Comparison of ENCODE assay signal across 27 cellular contexts in the genomic region with DNA sequence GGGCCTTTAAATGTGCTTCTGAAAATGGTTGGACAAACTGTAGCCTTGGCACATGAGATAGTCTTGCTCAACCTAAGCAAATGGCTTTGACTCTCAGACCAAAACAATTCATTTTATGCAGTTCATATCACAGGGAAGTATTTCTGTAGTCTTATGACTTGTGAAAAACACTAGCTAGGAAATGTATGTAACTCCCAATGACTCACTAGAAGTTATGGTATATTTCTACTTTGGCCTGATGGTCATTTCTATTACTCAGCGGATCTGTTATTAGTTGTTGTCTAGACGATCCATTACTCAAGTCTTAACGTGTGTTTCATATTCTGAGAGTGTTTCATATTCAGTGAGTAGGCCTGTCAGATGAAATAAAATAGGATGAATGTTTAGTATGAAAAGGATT.
"Had no signal": no experiment of that assay in that cellular context is flagged by ENCODE, and none has a peak within 500 bp of the region (broad histone marks: within the 10 kb centered on the region; RNA-seq: fewer than 3 reads in every experiment).

No MANE protein-coding gene starts in this region.

- H3K36me3 ChIP-seq: ascending aorta, SJSA1 had no signal

- DNase-seq: activated CD4-positive, alpha-beta T cell treated with anti-CD3 and anti-CD28 coated beads for 36 hours; activated CD4-positive, alpha-beta T cell treated with anti-CD3 and anti-CD28 coated beads, Interleukin-2, amount 10 ng/mL, durations not matched to agents 7 days and 5 days; activated CD4-positive, alpha-beta T cell treated with anti-CD3 and anti-CD28 coated beads, Interleukin-2, amount 50 U/mL, for 48 hours; activated CD8-positive, alpha-beta T cell treated with anti-CD3 and anti-CD28 coated beads, Interleukin-2, amount 10 ng/mL, durations not matched to agents 7 days and 5 days; activated gamma-delta T cell; activated naive CD4-positive, alpha-beta T cell treated with Interleukin-2 at 50 U/mL for 16 hours; activated naive CD8-positive, alpha-beta T cell treated with anti-CD3 and anti-CD28 coated beads, Interleukin-2, amount 10 ng/mL, durations not matched to agents 7 days and 5 days; activated T-cell treated with anti-CD3 and anti-CD28 coated beads, Interleukin-2, amount 50 U/mL, for 24 hours; amygdala; caudate nucleus; cerebellar nuclear complex; NCI-H1105; NCI-H1436; NCI-H1694; NCI-H1930; NCI-H2081 treated with DMSO at 0.1 percent for 48 hours; NCI-H226; NCI-H524 treated with DMSO at 0.1 percent for 48 hours; PC-9; SHP77 treated with DMSO at 0.1 percent for 48 hours; SK-N-SH had no signal

- FAIRE-seq: RCC 7860, TTC549 had no signal

- H3K27me3 ChIP-seq: ascending aorta, SJSA1 had no signal

- ATAC-seq: activated CD4-positive, alpha-beta T cell treated with anti-CD3 and anti-CD28 coated beads for 36 hours; activated CD4-positive, CD25-positive, alpha-beta regulatory T cell treated with anti-CD3 and anti-CD28 coated beads, Interleukin-2, amount 50 U/mL, for 24 hours; activated CD8-positive, alpha-beta T cell treated with anti-CD3 and anti-CD28 coated beads, Interleukin-2, amount 10 ng/mL, durations not matched to agents 7 days and 5 days; WTC11 had no signal

- H3K4me1 ChIP-seq: ascending aorta, SJSA1 had no signal

- H3K27ac ChIP-seq: ascending aorta, PC-9, SJSA1 had no signal

- H3K4me3 ChIP-seq: ascending aorta, PC-9, SJSA1 had no signal
